ENCODE assay signal across 16 cellular contexts in genomic region chr14:20801726-20802125, GRCh38. TPM values are rescaled to one million over a fixed set of nuclear protein-coding genes. Genes with fewer than 3 reads are reported as not detected.
DNase-seq lines count a peak whose midpoint lies in the region; ATAC-seq, FAIRE-seq and TF ChIP-seq lines count a peak whose summit lies in the region.
"Had no signal": no experiment of that assay in that cellular context is flagged by ENCODE, and none has a peak within 500 bp of the region (broad histone marks: within the 10 kb centered on the region; RNA-seq: fewer than 3 reads in every experiment).

No MANE protein-coding gene starts in this region.

- TF ChIP-seq CTCF in kidney (IDR thresholded peaks at IDR 0.05; ENCODE audit: borderline replicate concordance, extremely low read depth, insufficient read depth) = no peak
- no peak for TF ChIP-seq CTCF in progenitor cell of endocrine pancreas (IDR thresholded peaks at IDR 0.05; ENCODE audit: unreplicated experiment)
- TF ChIP-seq CTCF in omental fat pad (IDR thresholded peaks at IDR 0.05) = no peak

- FAIRE-seq in kidney (lab: Jason Lieb, UNC) = no peak
- FAIRE-seq: GM18507 had no signal

- H3K4me3 ChIP-seq in kidney (ENCODE audit: low read length in 2 of 2) = peak overlapping the region; percentile 53 to 62
- H3K4me3 ChIP-seq: cardiac muscle cell had no signal

- peaks cover 0 to 4% of the 10 kb centered on the region in 2 donors for H3K4me1 ChIP-seq in kidney (ENCODE audit: control insufficient read depth in 1 of 2, insufficient read depth in 1 of 2, low read depth in 1 of 2, low read length in 2 of 2)

- no peak for DNase-seq in Right ventricle myocardium inferior (ENCODE audit: missing footprints)
- DNase-seq in cardiac septum (ENCODE audit: low spot score) = no peak
- DNase-seq in kidney = no peak
- no peak for DNase-seq in progenitor cell of endocrine pancreas (ENCODE audit: low spot score, unreplicated experiment)
- no peak for DNase-seq in omental fat pad (ENCODE audit: low spot score)
- no peak for DNase-seq in activated T-cell treated with anti-CD3 and anti-CD28 coated beads, Interleukin-2, amount 50 U/mL, for 4 hours
- DNase-seq: EL, NCI-H1048 had no signal

- peaks cover 42% of the 10 kb centered on the region for H3K4me1 Mint-ChIP-seq in progenitor cell of endocrine pancreas (ENCODE audit: low read depth)
- peaks cover 8% of the 10 kb centered on the region for H3K4me1 Mint-ChIP-seq in activated T-cell treated with anti-CD3 and anti-CD28 coated beads, Interleukin-2, amount 50 U/mL, for 4 hours (ENCODE audit: low read depth)

- intact Hi-C loops in Right ventricle myocardium inferior (cut with DNase I) (loop anchor here (2.0 to 5.0 kb wide), 2 partner anchors 44 to 97 kb away; no protein-coding TSS in a partner anchor), cardiac septum (cut with DNase I) (loop anchor here (2.0 kb wide), 1 partner anchor 25 kb away; no protein-coding TSS in a partner anchor), kidney (cut with DNase I) (no loop called here)

- H3K36me3 Mint-ChIP-seq in progenitor cell of endocrine pancreas (ENCODE audit: insufficient read depth) = no peaks in the 10 kb centered on the region
- H3K36me3 Mint-ChIP-seq in activated T-cell treated with anti-CD3 and anti-CD28 coated beads, Interleukin-2, amount 50 U/mL, for 4 hours (ENCODE audit: insufficient read depth) = no peaks in the 10 kb centered on the region
- H3K36me3 Mint-ChIP-seq: WTC11 had no signal

- no peaks in the 10 kb centered on the region for H3K9me3 Mint-ChIP-seq in progenitor cell of endocrine pancreas (ENCODE audit: low read depth)
- no peaks in the 10 kb centered on the region for H3K9me3 Mint-ChIP-seq in activated T-cell treated with anti-CD3 and anti-CD28 coated beads, Interleukin-2, amount 50 U/mL, for 4 hours
- H3K9me3 Mint-ChIP-seq: activated T-helper 1 cell treated with anti-CD3 and anti-CD28 coated beads, Interleukin-12 subunit alpha, Interleukin-12 subunit beta, Interleukin-2, Interleukin-4 antibody, amounts not matched to agents 30 ng/mL and 10 ng/mL and 1 ng/mL, durations not matched to agents 14 hours and 24 hours and 36 hours; WTC11 had no signal

- H3K4me3 Mint-ChIP-seq in progenitor cell of endocrine pancreas (ENCODE audit: low read depth) = no peak overlapping the region
- H3K4me3 Mint-ChIP-seq in activated T-cell treated with anti-CD3 and anti-CD28 coated beads, Interleukin-2, amount 50 U/mL, for 4 hours = no peak overlapping the region
- H3K4me3 Mint-ChIP-seq: activated T-helper 1 cell treated with anti-CD3 and anti-CD28 coated beads, Interleukin-12 subunit alpha, Interleukin-12 subunit beta, Interleukin-2, Interleukin-4 antibody, amounts not matched to agents 30 ng/mL and 10 ng/mL and 1 ng/mL, durations not matched to agents 14 hours and 24 hours and 36 hours; WTC11 had no signal

- ATAC-seq in Right ventricle myocardium inferior (peak; percentile 47), omental fat pad (ENCODE audit: low FRiP score) (no peak), GM18870 (IDR thresholded peaks at IDR 0.05; ENCODE audit: unreplicated experiment) (no peak), HG03571 (IDR thresholded peaks at IDR 0.05; ENCODE audit: unreplicated experiment) (no peak)
- ATAC-seq in activated T-cell treated with anti-CD3 and anti-CD28 coated beads, Interleukin-2, amount 50 U/mL, for 4 hours = no peak
- ATAC-seq: WTC11 had no signal

- H3K27me3 Mint-ChIP-seq in progenitor cell of endocrine pancreas = peaks cover 16% of the 10 kb centered on the region
- H3K27me3 Mint-ChIP-seq in activated T-cell treated with anti-CD3 and anti-CD28 coated beads, Interleukin-2, amount 50 U/mL, for 4 hours (ENCODE audit: low read depth) = peaks cover 10% of the 10 kb centered on the region

- no peaks in the 10 kb centered on the region for H3K36me3 ChIP-seq in kidney (ENCODE audit: control insufficient read depth in 1 of 2, insufficient read depth in 2 of 2, low read length in 2 of 2)
- H3K36me3 ChIP-seq: cardiac muscle cell had no signal

- no peaks in the 10 kb centered on the region for H3K9me3 ChIP-seq in kidney (ENCODE audit: control insufficient read depth in 1 of 2, low read length in 2 of 2)

- no peak overlapping the region for H3K27ac ChIP-seq in kidney (ENCODE audit: low read depth in 2 of 2, low read length in 2 of 2)

- H3K27ac Mint-ChIP-seq in progenitor cell of endocrine pancreas = peak overlapping the region; percentile 25
- H3K27ac Mint-ChIP-seq: activated T-helper 1 cell treated with anti-CD3 and anti-CD28 coated beads, Interleukin-12 subunit alpha, Interleukin-12 subunit beta, Interleukin-2, Interleukin-4 antibody, amounts not matched to agents 30 ng/mL and 10 ng/mL and 1 ng/mL, durations not matched to agents 14 hours and 24 hours and 36 hours; WTC11 had no signal

- H3K9ac ChIP-seq in kidney (ENCODE audit: low read length in 2 of 2) = peak overlapping the region; percentile 10 to 29

RNA-seq across cellular contexts. Expression of gene RNASE1, which starts 0.9 kb away (rescaled TPM):
- 373 TPM for total RNA-seq in Right ventricle myocardium inferior
- total RNA-seq in cardiac septum = 171 TPM
- total RNA-seq in kidney = 201 TPM
- 476 TPM for polyA plus RNA-seq in kidney (ENCODE audit: insufficient read depth, low read depth, low replicate concordance)
- 4.5 and 7.1 TPM in 2 replicates for total RNA-seq in progenitor cell of endocrine pancreas
- 1,000 to 10,000 TPM in 3 of 4 donors, 100 to 1,000 TPM in 1; 999 to 1,585 (median 1,253) TPM for total RNA-seq in omental fat pad
- total RNA-seq in activated T-cell treated with anti-CD3 and anti-CD28 coated beads, Interleukin-2, amount 50 U/mL, for 4 hours = under 1 TPM; 0.40 to 0.78 (median 0.63) TPM
- total RNA-seq: A673; activated T-helper 1 cell treated with anti-CD3 and anti-CD28 coated beads, Interleukin-12 subunit alpha, Interleukin-12 subunit beta, Interleukin-2, Interleukin-4 antibody, amounts not matched to agents 30 ng/mL and 10 ng/mL and 1 ng/mL, durations not matched to agents 14 hours and 24 hours and 36 hours had no signal

RNA-seq across cellular contexts. Expression of gene RNASE6, which starts 20.7 kb away (rescaled TPM):
- 8.3 TPM for total RNA-seq in Right ventricle myocardium inferior
- total RNA-seq in cardiac septum = 3.1 TPM
- 15.4 TPM for total RNA-seq in kidney
- 6.0 TPM for polyA plus RNA-seq in kidney (ENCODE audit: insufficient read depth, low read depth, low replicate concordance)
- total RNA-seq in progenitor cell of endocrine pancreas = not detected in 2 replicates
- 10 to 100 TPM; 18.0 to 48.5 (median 30.1) TPM for total RNA-seq in omental fat pad
- under 1 TPM in 2 of 3 donors, not detected in 1; 0.18 to 0.43 TPM for total RNA-seq in activated T-cell treated with anti-CD3 and anti-CD28 coated beads, Interleukin-2, amount 50 U/mL, for 4 hours
- total RNA-seq: A673, cardiac muscle cell, SK-MEL-5 had no signal

RNA-seq across cellular contexts. Expression of gene EDDM3B, which starts 33.5 kb away (rescaled TPM):
- total RNA-seq in Right ventricle myocardium inferior (not detected), cardiac septum (not detected), kidney (not detected), progenitor cell of endocrine pancreas (not detected in 2 replicates), omental fat pad (not detected)
- not detected for polyA plus RNA-seq in kidney (ENCODE audit: insufficient read depth, low read depth, low replicate concordance)
- not detected for total RNA-seq in activated T-cell treated with anti-CD3 and anti-CD28 coated beads, Interleukin-2, amount 50 U/mL, for 4 hours
- total RNA-seq: A673; activated T-helper 1 cell treated with anti-CD3 and anti-CD28 coated beads, Interleukin-12 subunit alpha, Interleukin-12 subunit beta, Interleukin-2, Interleukin-4 antibody, amounts not matched to agents 30 ng/mL and 10 ng/mL and 1 ng/mL, durations not matched to agents 14 hours and 24 hours and 36 hours; cardiac muscle cell; SK-MEL-5; WTC11 had no signal

RNA-seq across cellular contexts. Expression of gene EDDM3A, which starts 56.0 kb away (rescaled TPM):
- total RNA-seq in Right ventricle myocardium inferior (not detected), cardiac septum (not detected), kidney (not detected), progenitor cell of endocrine pancreas (not detected in 2 replicates), omental fat pad (not detected)
- 1.8 TPM for polyA plus RNA-seq in kidney (ENCODE audit: insufficient read depth, low read depth, low replicate concordance)
- not detected for total RNA-seq in activated T-cell treated with anti-CD3 and anti-CD28 coated beads, Interleukin-2, amount 50 U/mL, for 4 hours
- total RNA-seq: A673; activated T-helper 1 cell treated with anti-CD3 and anti-CD28 coated beads, Interleukin-12 subunit alpha, Interleukin-12 subunit beta, Interleukin-2, Interleukin-4 antibody, amounts not matched to agents 30 ng/mL and 10 ng/mL and 1 ng/mL, durations not matched to agents 14 hours and 24 hours and 36 hours; cardiac muscle cell; SK-MEL-5 had no signal

Comparison
In these comparisons a context has a peak if more than half of its experiments do, and no peak if none do; other contexts are left out.
1. RNA of gene RNASE1, which starts 0.9 kb away (total RNA-seq): 999 to 1,585 TPM in omental fat pad, 373 TPM in Right ventricle myocardium inferior (single experiment), 201 TPM in kidney (single experiment) and 171 TPM in cardiac septum (single experiment); 4.5 to 7.1 TPM in progenitor cell of endocrine pancreas and 0.40 to 0.78 TPM in activated T-cell treated with anti-CD3 and anti-CD28 coated beads, Interleukin-2, amount 50 U/mL, for 4 hours; every median in the first group is over 10 times any median in the second.